ENCODE assay signal across 2 cellular contexts in genomic region chr9:127979333-127980055, GRCh38.
TF ChIP-seq lines count a peak whose summit lies in the region.

No MANE protein-coding gene starts in this region.

TF ChIP-seq in HCT116, 20 proteins besides CTCF, POLR2A, EP300 and RAD21:
- TF ChIP-seq ATF3 (IDR thresholded peaks at IDR 0.05): no peak
- TF ChIP-seq ZFX (IDR thresholded peaks at IDR 0.05): 0 out of 2 replicates have a peak, but pooled peaks have one; percentile 9
- peak; percentile 51 for TF ChIP-seq POLR2AphosphoS5 (IDR thresholded peaks at IDR 0.05; ENCODE audit: low read depth, low read length)
- no peak for TF ChIP-seq JUND (IDR thresholded peaks at IDR 0.05)

TF ChIP-seq in H1, 55 proteins besides CTCF, POLR2A, EP300 and RAD21:
- TF ChIP-seq RBBP5 (IDR thresholded peaks at IDR 0.05; ENCODE audit: borderline replicate concordance, low read depth, low read length) (no peak), TAF1 (IDR thresholded peaks at IDR 0.05; ENCODE audit: low read depth, low read length) (peak; percentile 42; the same call in 1 of the 2 replicates), SIN3A (conservative IDR thresholded peaks at IDR 0.05 in 1 of 2, IDR thresholded peaks at IDR 0.05 in 1 of 2; ENCODE audit: low read depth in 1 of 2, low read length in 2 of 2) (0 out of 4 replicates have a peak, but pooled peaks of 1 of the 2 experiments have one; percentile 66), SP4 (IDR thresholded peaks at IDR 0.05; ENCODE audit: low read length) (no peak), POLR2AphosphoS5 (IDR thresholded peaks at IDR 0.05; ENCODE audit: low read depth, low read length) (0 out of 2 replicates have a peak, but pooled peaks have one; percentile 21), E2F6 (IDR thresholded peaks at IDR 0.05) (no peak), TBP (IDR thresholded peaks at IDR 0.05; ENCODE audit: low read depth, low read length) (peak; percentile 33; the same call in 1 of the 2 replicates), SAP30 (IDR thresholded peaks at IDR 0.05; ENCODE audit: insufficient read depth, insufficient replicate concordance, low read length) (peak; percentile 69), CHD1 (IDR thresholded peaks at IDR 0.05; ENCODE audit: low read depth, low read length) (no peak), MAX (IDR thresholded peaks at IDR 0.05) (no peak)
